ENCODE assay signal across 23 cellular contexts in genomic region chr20:51347871-51348270, GRCh38.
"Had no signal": no experiment of that assay in that cellular context is flagged by ENCODE, and none has a peak within 500 bp of the region (broad histone marks: within the 10 kb centered on the region; RNA-seq: fewer than 3 reads in every experiment).

No MANE protein-coding gene starts in this region.

- DNase-seq: activated CD4-positive, alpha-beta T cell treated with anti-CD3 and anti-CD28 coated beads for 48 hours; activated CD4-positive, alpha-beta T cell treated with anti-CD3 and anti-CD28 coated beads, Interleukin-2, amount 50 U/mL, for 4 hours; activated CD4-positive, CD25-positive, alpha-beta regulatory T cell treated with anti-CD3 and anti-CD28 coated beads, Interleukin-2, amount 50 U/mL, for 72 hours; activated CD8-positive, alpha-beta memory T cell treated with anti-CD3 and anti-CD28 coated beads, Interleukin-2, amount 50 U/mL, for 48 hours; activated CD8-positive, alpha-beta T cell treated with anti-CD3 and anti-CD28 coated beads, Interleukin-2, amount 10 ng/mL, durations not matched to agents 7 days and 5 days; activated naive CD4-positive, alpha-beta T cell treated with anti-CD3 and anti-CD28 coated beads, Interleukin-2, amount 50 U/mL, for 16 hours; activated naive CD8-positive, alpha-beta T cell treated with anti-CD3 and anti-CD28 coated beads, Interleukin-2, amount 10 ng/mL, durations not matched to agents 7 days and 5 days; activated T-cell treated with anti-CD3 and anti-CD28 coated beads, Interleukin-2, amount 50 U/mL, for 1 hour; adrenal gland; anterior cingulate cortex; body of pancreas; NCI-H1092 treated with DMSO at 0.1 percent for 48 hours; NCI-H1417 treated with DMSO at 0.1 percent for 48 hours; NCI-H1694 treated with DMSO at 0.1 percent for 48 hours; NCI-H2081; NCI-H446; NCI-H524; PC-9; T-helper 17 cell; T-helper 9 cell had no signal

- H3K36me3 ChIP-seq: adrenal gland had no signal

- H2AFZ ChIP-seq: PC-9 had no signal

- H3K9ac ChIP-seq: KMS-11 had no signal

- H3K4me2 ChIP-seq: KMS-11, PC-9 had no signal

- H3K27me3 ChIP-seq: adrenal gland, body of pancreas had no signal

- H3K4me3 ChIP-seq: adrenal gland, body of pancreas, PC-9 had no signal

- H3K4me1 ChIP-seq: adrenal gland, body of pancreas had no signal

- ATAC-seq: activated CD8-positive, alpha-beta T cell treated with anti-CD3 and anti-CD28 coated beads, Interleukin-2, amount 10 ng/mL, durations not matched to agents 7 days and 5 days; body of pancreas; Right ventricle myocardium inferior; T-helper 17 cell; WTC11 had no signal

- H3K9me3 ChIP-seq: adrenal gland, body of pancreas had no signal

- H3K27ac ChIP-seq: adrenal gland, body of pancreas, KMS-11, PC-9 had no signal
